In genomic region chr12:39605501-39605900, GRCh38 we compare ENCODE assay signal across 19 cellular contexts. TPM values are rescaled to one million over a fixed set of nuclear protein-coding genes. Genes with fewer than 3 reads are reported as not detected.
DNase-seq lines count a peak whose midpoint lies in the region; ATAC-seq and TF ChIP-seq lines count a peak whose summit lies in the region.
"Had no signal": no experiment of that assay in that cellular context is flagged by ENCODE, and none has a peak within 500 bp of the region (broad histone marks: within the 10 kb centered on the region; RNA-seq: fewer than 3 reads in every experiment).

No MANE protein-coding gene starts in this region.

- H3K23ac ChIP-seq in mesenchymal stem cell (ENCODE audit: low read length in 2 of 2), result no peak overlapping the region

- H3K27ac ChIP-seq in HUES64 (ENCODE audit: low read depth, low read length) (peak overlapping the region; percentile 43; the same call in 1 of the 2 replicates), mammary epithelial cell (ENCODE audit: insufficient read depth, low read depth, low read length) (peak overlapping the region; percentile 68), mesenchymal stem cell (ENCODE audit: low read length, poor library complexity, severe bottlenecking) (peak overlapping the region; percentile 40)
- H3K27ac ChIP-seq: heart left ventricle, transverse colon had no signal

- CTCF ChIA-PET in mammary epithelial cell (lab: Charles Lee; ENCODE audit: low non-redundant PET) (interaction anchor here (1.1 kb wide), 1 partner anchor 14 kb away, joined by 4 read pairs; the partner anchor contains the start of gene ABCD2), HEK293T (lab: Yijun Ruan, JAX) (interaction anchor here (1.1 kb wide), 1 partner anchor 14 kb away, joined by 4 read pairs; the partner anchor contains the start of gene ABCD2)

- H2AFZ ChIP-seq in mammary epithelial cell (ENCODE audit: low read depth, low read length) (no peak overlapping the region), mesenchymal stem cell (ENCODE audit: low read depth, low read length) (no peak overlapping the region)

- no peak overlapping the region for H4K91ac ChIP-seq in mesenchymal stem cell (ENCODE audit: low read length)

- H3K18ac ChIP-seq in mesenchymal stem cell (ENCODE audit: low read depth in 1 of 2, low read length in 2 of 2), result no peak overlapping the region

- H4K20me1 ChIP-seq in mammary epithelial cell (ENCODE audit: insufficient read depth, low read length), result no peaks in the 10 kb centered on the region

- dilution Hi-C loops in mammary epithelial cell (cut with HindIII; ENCODE audit: low sequenced_read_pairs), result no loop called here

- WGBS in HUES64, result 100% methylated on average over 1 of the region's 1 CpG
- 5% methylated on average over 1 of the region's 1 CpG for WGBS in mammary epithelial cell (ENCODE audit: low coverage, missing lambda C conversion rate)
- no CpG with 5 or more reads among the region's 1 CpG for WGBS in mesenchymal stem cell

- BruUV-seq in mammary epithelial cell (replicated peaks; lab: Mats Ljungman, UMichigan), result no TSS peak

- H3K27me3 ChIP-seq in HUES64 (ENCODE audit: insufficient read depth, low read length) (no peaks in the 10 kb centered on the region), mammary epithelial cell (ENCODE audit: insufficient read depth, low read length) (no peaks in the 10 kb centered on the region), mesenchymal stem cell (ENCODE audit: control insufficient read depth in 1 of 2, insufficient read depth in 1 of 2, low read length in 2 of 2) (no peaks in the 10 kb centered on the region)
- H3K27me3 ChIP-seq: heart left ventricle, transverse colon had no signal

- H3K4me3 Mint-ChIP-seq in stimulated activated memory B cell treated with anti-CD40 and anti-IgM and Interleukin-4, amounts not matched to agents 10 μg/mL and 1 μg/mL and 100 μg/mL, for 72 hours, result no peak overlapping the region
- H3K4me3 Mint-ChIP-seq: activated CD4-positive, alpha-beta memory T cell treated with anti-CD3 and anti-CD28 coated beads, Interleukin-2, amount 10 ng/mL, durations not matched to agents 7 days and 5 days; CD14-positive monocyte had no signal

- no peak overlapping the region for H4K8ac ChIP-seq in mesenchymal stem cell (ENCODE audit: low read length)

- H3K4me1 ChIP-seq in HUES64 (ENCODE audit: insufficient read depth, low read length) (peaks cover 14% of the 10 kb centered on the region; the same call in 1 of the 2 replicates), mammary epithelial cell (ENCODE audit: insufficient read depth, low read length) (peaks cover 21% of the 10 kb centered on the region), mesenchymal stem cell (ENCODE audit: control insufficient read depth, insufficient read depth, low read depth, low read length) (no peaks in the 10 kb centered on the region)
- H3K4me1 ChIP-seq: transverse colon had no signal

- H3K4me3 ChIP-seq in HUES64 (ENCODE audit: low read length) (no peak overlapping the region), mammary epithelial cell (replicated peaks in 1 of 3; ENCODE audit: insufficient read depth in 1 of 3, low read depth in 2 of 3, low read length in 3 of 3) (peak overlapping the region in 2 of 3 experiments; percentile 23 to 52), mesenchymal stem cell (ENCODE audit: insufficient read depth in 1 of 2, low read depth in 1 of 2, low read length in 2 of 2) (no peak overlapping the region)
- H3K4me3 ChIP-seq: heart left ventricle, transverse colon had no signal

- H3K9ac ChIP-seq in HUES64 (ENCODE audit: low read depth, low read length) (no peak overlapping the region), mammary epithelial cell (ENCODE audit: insufficient read depth, low read length) (no peak overlapping the region), mesenchymal stem cell (ENCODE audit: low read length) (no peak overlapping the region)

- H2AK5ac ChIP-seq in mesenchymal stem cell (ENCODE audit: low read length, severe bottlenecking), result no peak overlapping the region

- H3K4ac ChIP-seq in mesenchymal stem cell (ENCODE audit: low read depth in 1 of 2, low read length in 2 of 2), result no peak overlapping the region

- H3K9me3 Mint-ChIP-seq in stimulated activated memory B cell treated with anti-CD40 and anti-IgM and Interleukin-4, amounts not matched to agents 10 μg/mL and 1 μg/mL and 100 μg/mL, for 72 hours, result no peaks in the 10 kb centered on the region
- H3K9me3 Mint-ChIP-seq: activated CD4-positive, alpha-beta memory T cell treated with anti-CD3 and anti-CD28 coated beads, Interleukin-2, amount 10 ng/mL, durations not matched to agents 7 days and 5 days; naive thymus-derived CD4-positive, alpha-beta T cell had no signal

- no peaks in the 10 kb centered on the region for H3K79me1 ChIP-seq in mesenchymal stem cell (replicated peaks; ENCODE audit: low read length, poor library complexity, severe bottlenecking)

- H2BK12ac ChIP-seq in mesenchymal stem cell (ENCODE audit: low read length in 2 of 2), result no peak overlapping the region

- H3K14ac ChIP-seq in mesenchymal stem cell (ENCODE audit: low read length in 2 of 2), result no peak overlapping the region

- no peaks in the 10 kb centered on the region for H3K27me3 Mint-ChIP-seq in stimulated activated memory B cell treated with anti-CD40 and anti-IgM and Interleukin-4, amounts not matched to agents 10 μg/mL and 1 μg/mL and 100 μg/mL, for 72 hours
- H3K27me3 Mint-ChIP-seq: activated CD4-positive, alpha-beta memory T cell treated with anti-CD3 and anti-CD28 coated beads, Interleukin-2, amount 10 ng/mL, durations not matched to agents 7 days and 5 days; naive thymus-derived CD4-positive, alpha-beta T cell had no signal

- POLR2A ChIA-PET in HEK293T (lab: Yijun Ruan, JAX), result interaction anchor here (1.3 kb wide), 1 partner anchor 14 kb away, joined by 3 read pairs; the partner anchor contains the start of gene ABCD2

- H3K36me3 Mint-ChIP-seq in stimulated activated memory B cell treated with anti-CD40 and anti-IgM and Interleukin-4, amounts not matched to agents 10 μg/mL and 1 μg/mL and 100 μg/mL, for 72 hours, result peaks cover 13% of the 10 kb centered on the region
- H3K36me3 Mint-ChIP-seq: CD14-positive monocyte had no signal

- TF ChIP-seq CTCF in mammary epithelial cell (conservative IDR thresholded peaks at IDR 0.05 in 1 of 2, IDR thresholded peaks at IDR 0.05 in 1 of 2; ENCODE audit: extremely low read depth in 1 of 2, insufficient read depth in 1 of 2, low read depth in 1 of 2, low read length in 2 of 2), result no peak

- intact Hi-C loops in mammary epithelial cell (cut with micrococcal nuclease), result no loop called here

- H2BK15ac ChIP-seq in mesenchymal stem cell (ENCODE audit: low read depth, poor library complexity, severe bottlenecking), result no peak overlapping the region

- H3K4me2 ChIP-seq in mammary epithelial cell (ENCODE audit: insufficient read depth, low read depth, low read length) (peak overlapping the region; percentile 85), mesenchymal stem cell (ENCODE audit: low read length, poor library complexity, severe bottlenecking) (no peak overlapping the region)

- no peak for ATAC-seq in HG03439 (IDR thresholded peaks at IDR 0.05; ENCODE audit: unreplicated experiment)
- no peak for ATAC-seq in stimulated activated memory B cell treated with anti-CD40 and anti-IgM and Interleukin-4, amounts not matched to agents 10 μg/mL and 1 μg/mL and 100 μg/mL, for 72 hours
- ATAC-seq: heart left ventricle; naive thymus-derived CD4-positive, alpha-beta T cell had no signal

- H3K27ac Mint-ChIP-seq in stimulated activated memory B cell treated with anti-CD40 and anti-IgM and Interleukin-4, amounts not matched to agents 10 μg/mL and 1 μg/mL and 100 μg/mL, for 72 hours, result no peak overlapping the region
- H3K27ac Mint-ChIP-seq: activated CD4-positive, alpha-beta memory T cell treated with anti-CD3 and anti-CD28 coated beads, Interleukin-2, amount 10 ng/mL, durations not matched to agents 7 days and 5 days; CD14-positive monocyte had no signal

- no peaks in the 10 kb centered on the region for H3K36me3 ChIP-seq in HUES64 (ENCODE audit: insufficient read depth, low read length)
- H3K36me3 ChIP-seq in mammary epithelial cell (ENCODE audit: insufficient read depth, low read length), result no peaks in the 10 kb centered on the region
- H3K36me3 ChIP-seq in mesenchymal stem cell (ENCODE audit: control insufficient read depth in 1 of 2, insufficient read depth in 2 of 2, low read depth in 1 of 2, low read length in 2 of 2), result no peaks in the 10 kb centered on the region
- H3K36me3 ChIP-seq: transverse colon had no signal

- H2BK5ac ChIP-seq in mesenchymal stem cell (ENCODE audit: low read depth, low read length, poor library complexity, severe bottlenecking), result no peak overlapping the region

- in situ Hi-C loops in mammary epithelial cell (cut with MboI; ENCODE audit: low sequenced_read_pairs in 2 of 2), result no loop called here

- no peaks in the 10 kb centered on the region for H3K4me1 Mint-ChIP-seq in stimulated activated memory B cell treated with anti-CD40 and anti-IgM and Interleukin-4, amounts not matched to agents 10 μg/mL and 1 μg/mL and 100 μg/mL, for 72 hours
- H3K4me1 Mint-ChIP-seq: CD14-positive monocyte had no signal

- H2BK120ac ChIP-seq in mesenchymal stem cell (ENCODE audit: low read depth, low read length), result no peak overlapping the region

- H3K79me2 ChIP-seq in mammary epithelial cell (ENCODE audit: insufficient read depth, low read length), result no peaks in the 10 kb centered on the region

- H3K9me3 ChIP-seq in HUES64 (ENCODE audit: insufficient read depth, low read depth, low read length), result no peaks in the 10 kb centered on the region
- H3K9me3 ChIP-seq in mammary epithelial cell (replicated peaks; ENCODE audit: insufficient read depth, low read length), result no peaks in the 10 kb centered on the region
- no peaks in the 10 kb centered on the region for H3K9me3 ChIP-seq in mesenchymal stem cell (ENCODE audit: control insufficient read depth, low read length)
- H3K9me3 ChIP-seq: heart left ventricle, transverse colon had no signal

- DNase-seq in ELR (ENCODE audit: low read depth), result peak; percentile 31
- DNase-seq in mammary epithelial cell, result peak; percentile 73
- peak; percentile 45 for DNase-seq in mesenchymal stem cell
- no peak for DNase-seq in hippocampal formation (lab: John Stamatoyannopoulos, UW)
- no peak for DNase-seq in HEK293T (ENCODE audit: extremely low spot score)
- DNase-seq: activated CD4-positive, alpha-beta memory T cell treated with anti-CD3 and anti-CD28 coated beads, Interleukin-2, amount 10 ng/mL, durations not matched to agents 7 days and 5 days; activated naive CD4-positive, alpha-beta T cell treated with Interleukin-2 at 50 U/mL for 16 hours; central memory CD4-positive, alpha-beta T cell; heart left ventricle; left cardiac atrium; naive thymus-derived CD4-positive, alpha-beta T cell; NCI-H2171; NK-92 treated with Interleukin-12 subunit alpha and Interleukin-12 subunit beta, amount 100 ng/mL, for 24 hours; SIG-M5; transverse colon had no signal

TF ChIP-seq in HEK293T, 16 proteins besides CTCF, POLR2A, EP300 and RAD21 (continues in another document):
- TF ChIP-seq FOXK2 (IDR thresholded peaks at IDR 0.05) (no peak), ARNT (IDR thresholded peaks at IDR 0.05) (no peak), ELF4 (IDR thresholded peaks at IDR 0.05) (no peak)

RNA-seq across cellular contexts. Expression of gene ABCD2, which starts 14.1 kb away (rescaled TPM):
- polyA plus RNA-seq in HUES64 (2013, experiment 1 of 2), result 0.05 TPM
- polyA plus RNA-seq in HUES64 (2013, experiment 2 of 2), result not detected
- under 1 TPM in 1 of 2 donors, not detected in 1; under 0.01 TPM for total RNA-seq in mammary epithelial cell
- 0.05 TPM for polyA plus RNA-seq in mammary epithelial cell
- not detected for polyA minus RNA-seq in mammary epithelial cell
- 0.19 TPM for polyA plus RNA-seq in mesenchymal stem cell (2013, experiment 1 of 2)
- polyA plus RNA-seq in mesenchymal stem cell (2013, experiment 2 of 2), result 0.26 TPM
- polyA plus RNA-seq: CD14-positive monocyte had no signal

Comparison
In these comparisons a context has a peak if more than half of its experiments do, and no peak if none do; other contexts are left out.
1. DNase-seq: peak in ELR (single experiment), mammary epithelial cell (single experiment) and mesenchymal stem cell (single experiment); none in hippocampal formation (0 of 2) and HEK293T (single experiment).
2. H3K4me3 ChIP-seq: peak in mammary epithelial cell (2 of 3); none in HUES64 (single experiment) and mesenchymal stem cell (0 of 2).
3. Peak in every context shown above with its lines, with median percentiles within 50 percentile points of each other: H3K27ac ChIP-seq.